8 cellular contexts compared by ENCODE assay signal in the genomic region with DNA sequence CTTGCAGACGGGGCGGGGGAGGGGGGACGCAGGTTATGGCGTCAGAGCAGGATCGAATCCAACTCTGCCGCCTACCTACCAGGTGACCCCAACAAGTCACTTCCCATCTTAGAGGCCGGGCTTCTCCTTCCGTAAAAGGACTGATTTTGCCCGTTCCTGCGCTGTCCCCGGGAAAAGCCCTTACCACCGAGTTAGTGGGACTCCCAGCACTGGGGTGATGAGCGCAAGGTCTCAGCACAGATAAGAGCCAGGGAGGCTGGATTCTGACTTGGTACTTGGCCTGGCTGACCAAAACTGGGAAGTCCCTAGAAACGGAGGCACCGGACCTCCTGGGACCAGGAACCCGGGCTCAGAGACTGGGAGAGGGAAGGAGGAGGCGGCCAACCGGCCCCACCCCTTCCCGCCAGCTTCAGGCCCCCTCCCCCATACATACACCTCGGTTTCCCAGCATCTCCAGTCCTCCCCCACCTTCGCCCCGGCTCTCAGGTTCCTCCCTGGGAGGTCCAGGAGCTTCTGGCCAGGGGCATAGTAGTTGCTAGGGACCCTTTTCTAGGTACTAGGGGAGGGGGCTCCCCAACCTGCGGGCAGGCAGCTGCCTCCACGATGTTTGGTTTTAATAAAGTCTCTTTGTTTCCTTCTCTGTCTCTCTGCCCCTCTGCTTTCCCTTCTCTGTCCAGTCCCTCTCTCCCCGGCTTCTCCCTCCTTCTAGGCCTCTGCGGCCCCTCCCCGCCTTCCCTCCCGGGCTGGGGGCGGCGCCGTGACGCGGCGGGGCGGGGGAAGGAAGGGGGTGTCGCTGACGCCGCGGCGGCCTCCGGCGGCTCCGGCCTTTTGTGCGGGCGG. TPM values are rescaled to one million over a fixed set of nuclear protein-coding genes. Genes with fewer than 3 reads are reported as not detected.
DNase-seq lines count a peak whose midpoint lies in the region; ATAC-seq and TF ChIP-seq lines count a peak whose summit lies in the region.

A gene (plus strand): TSS at position 826 of the 840 bp plus-strand sequence. CDS start 156 bp downstream, outside the sequence.

- H3K27me3 Mint-ChIP-seq in Caco-2 (ENCODE audit: insufficient read depth, unreplicated experiment): no peaks in the 10 kb centered on the region
- H3K27me3 Mint-ChIP-seq in activated naive CD4-positive, alpha-beta T cell treated with anti-CD3 and anti-CD28 coated beads, Interleukin-2, amount 50 U/mL, for 24 hours: no peaks in the 10 kb centered on the region

- CTCF ChIA-PET in Caco-2 (lab: Charles Lee): interaction anchor here (0.6 kb wide), 1 partner anchor 42 kb away, joined by 3 read pairs; a partner anchor contains a TSS

- H3K4me2 ChIP-seq in osteoblast (ENCODE audit: insufficient read depth, low read length): peak within 1 kb of the TSS; percentile 97

- ATAC-seq in GM21526 (IDR thresholded peaks at IDR 0.05; ENCODE audit: low FRiP score, unreplicated experiment): peak; percentile 52
- peak; percentile 72 for ATAC-seq in thoracic aorta (ENCODE audit: insufficient number of reproducible peaks, low FRiP score, low read depth)

- peaks cover 3% of the 10 kb centered on the region; the same call in 1 of the 2 replicates for H3K36me3 ChIP-seq in Caco-2 (ENCODE audit: control insufficient read depth, insufficient read depth, low read length)
- H3K36me3 ChIP-seq in SK-N-MC (ENCODE audit: insufficient read depth, low read length): peaks cover 5% of the 10 kb centered on the region; the same call in 1 of the 2 replicates
- peaks cover 2% of the 10 kb centered on the region for H3K36me3 ChIP-seq in osteoblast (ENCODE audit: insufficient read depth, low read length)
- H3K36me3 ChIP-seq in thoracic aorta: no peaks in the 10 kb centered on the region

- H3K4me3 Mint-ChIP-seq in Caco-2 (ENCODE audit: unreplicated experiment): peak within 1 kb of the TSS; percentile 99
- peak within 1 kb of the TSS; percentile 97 for H3K4me3 Mint-ChIP-seq in activated naive CD4-positive, alpha-beta T cell treated with anti-CD3 and anti-CD28 coated beads, Interleukin-2, amount 50 U/mL, for 24 hours

- H3K4me1 Mint-ChIP-seq in Caco-2 (ENCODE audit: low read depth, unreplicated experiment): peaks cover 46% of the 10 kb centered on the region
- H3K4me1 Mint-ChIP-seq in activated naive CD4-positive, alpha-beta T cell treated with anti-CD3 and anti-CD28 coated beads, Interleukin-2, amount 50 U/mL, for 24 hours: peaks cover 73% of the 10 kb centered on the region

- TSS peak; percentile 90 for BruUV-seq in Caco-2 (replicated peaks; lab: Mats Ljungman, UMichigan)

- intact Hi-C loops in Caco-2 (cut with micrococcal nuclease; ENCODE audit: unreplicated experiment): loop anchor here (1.0 kb wide), 1 partner anchor 26 kb away; no protein-coding TSS in a partner anchor

- TF ChIP-seq CTCF in Caco-2 (IDR thresholded peaks at IDR 0.05; ENCODE audit: insufficient read depth in 1 of 2, low read depth in 1 of 2, low read length in 1 of 2, severe bottlenecking in 1 of 2, unreplicated experiment in 1 of 2) (no peak), LNCaP clone FGC (IDR thresholded peaks at IDR 0.05; ENCODE audit: control insufficient read depth, extremely low read depth, insufficient read depth) (no peak), osteoblast (IDR thresholded peaks at IDR 0.05; ENCODE audit: extremely low read depth, low read depth, low read length) (no peak), thoracic aorta (IDR thresholded peaks at IDR 0.05) (no peak)

- H3K27ac Mint-ChIP-seq in Caco-2 (ENCODE audit: unreplicated experiment): peak within 1 kb of the TSS; percentile 98
- H3K27ac Mint-ChIP-seq in activated naive CD4-positive, alpha-beta T cell treated with anti-CD3 and anti-CD28 coated beads, Interleukin-2, amount 50 U/mL, for 24 hours: peak within 1 kb of the TSS; percentile 99

- DNase-seq in Caco-2: peak; percentile 90 to 94
- DNase-seq in LNCaP clone FGC (ENCODE audit: low read depth): peak; percentile 41
- no peak for DNase-seq in SK-N-MC (ENCODE audit: low read depth, low spot score)
- DNase-seq in glomerular endothelial cell (ENCODE audit: extremely low read depth, low read depth, low spot score): no peak
- peak; percentile 100 for DNase-seq in osteoblast (ENCODE audit: insufficient read length, low spot score, missing footprints)
- DNase-seq in thoracic aorta (ENCODE audit: low spot score): peak; percentile 41

- POLR2A ChIA-PET in Caco-2 (lab: Charles Lee): interaction anchor here (0.6 to 0.7 kb wide), 4 partner anchors 8 to 1627 kb away, joined by 3 to 10 read pairs (median 6); no protein-coding TSS in a partner anchor

- H4K20me1 ChIP-seq in osteoblast (ENCODE audit: insufficient read depth, low read length): peaks cover 31% of the 10 kb centered on the region

- no peaks in the 10 kb centered on the region for H3K27me3 ChIP-seq in Caco-2 (replicated peaks; ENCODE audit: control insufficient read depth, insufficient read depth, low read length)
- H3K27me3 ChIP-seq in osteoblast (ENCODE audit: insufficient read depth, low read length): no peaks in the 10 kb centered on the region
- H3K27me3 ChIP-seq in thoracic aorta (replicated peaks; ENCODE audit: insufficient read depth): no peaks in the 10 kb centered on the region

- H3K9ac ChIP-seq in SK-N-MC (ENCODE audit: insufficient read length): peak within 1 kb of the TSS; percentile 87

- peak within 1 kb of the TSS; percentile 94 for H2AFZ ChIP-seq in osteoblast (ENCODE audit: low read length)

- H3K27ac ChIP-seq in SK-N-MC (peak within 1 kb of the TSS; percentile 68; the same call in 1 of the 2 replicates), osteoblast (ENCODE audit: low read depth, low read length) (peak within 1 kb of the TSS; percentile 93), thoracic aorta (peak within 1 kb of the TSS; percentile 100)

- H3K36me3 Mint-ChIP-seq in Caco-2 (ENCODE audit: insufficient read depth, unreplicated experiment): peaks cover 20% of the 10 kb centered on the region
- peaks cover 4% of the 10 kb centered on the region for H3K36me3 Mint-ChIP-seq in activated naive CD4-positive, alpha-beta T cell treated with anti-CD3 and anti-CD28 coated beads, Interleukin-2, amount 50 U/mL, for 24 hours

- H3K4me3 ChIP-seq in Caco-2 (ENCODE audit: low read depth, low read length) (peak within 1 kb of the TSS; percentile 90), LNCaP clone FGC (ENCODE audit: low read depth, low read length) (peak within 1 kb of the TSS; percentile 63), SK-N-MC (peak within 1 kb of the TSS; percentile 92), osteoblast (ENCODE audit: insufficient read depth, low read length) (peak within 1 kb of the TSS; percentile 82), thoracic aorta (peak within 1 kb of the TSS; percentile 95)

- H3K4me1 ChIP-seq in Caco-2 (peaks cover 53% of the 10 kb centered on the region), osteoblast (ENCODE audit: insufficient read depth, low read length) (peaks cover 19% of the 10 kb centered on the region), thoracic aorta (ENCODE audit: control insufficient read depth in 1 of 2, low read depth in 2 of 2) (peaks cover 3 to 70% of the 10 kb centered on the region in 2 donors)

- H3K79me2 ChIP-seq in osteoblast (ENCODE audit: insufficient read depth, low read length): peaks cover 46% of the 10 kb centered on the region

- H3K9me3 Mint-ChIP-seq in Caco-2 (ENCODE audit: unreplicated experiment): no peaks in the 10 kb centered on the region
- H3K9me3 Mint-ChIP-seq in activated naive CD4-positive, alpha-beta T cell treated with anti-CD3 and anti-CD28 coated beads, Interleukin-2, amount 50 U/mL, for 24 hours: no peaks in the 10 kb centered on the region

- no peaks in the 10 kb centered on the region for H3K9me3 ChIP-seq in Caco-2
- H3K9me3 ChIP-seq in SK-N-MC (ENCODE audit: low read depth, low read length): no peaks in the 10 kb centered on the region
- H3K9me3 ChIP-seq in osteoblast (ENCODE audit: low read depth, low read length): no peaks in the 10 kb centered on the region
- H3K9me3 ChIP-seq in thoracic aorta: no peaks in the 10 kb centered on the region

RNA-seq across cellular contexts. Expression of the gene that starts here (rescaled TPM):
- 110 and 132 TPM in 2 replicates for total RNA-seq in Caco-2 (2022)
- total RNA-seq in glomerular endothelial cell: 61.2 and 127 TPM in 2 replicates
- 29.7 and 33.6 TPM in 2 replicates for total RNA-seq in osteoblast
- 10 to 100 TPM; 42.9 to 83.5 TPM for total RNA-seq in thoracic aorta

Comparison
In these comparisons a context has a peak if more than half of its experiments do, and no peak if none do; other contexts are left out.
1. DNase-seq: peak in Caco-2 (2 of 2), LNCaP clone FGC (single experiment), osteoblast (single experiment) and thoracic aorta (single experiment); none in SK-N-MC (single experiment) and glomerular endothelial cell (single experiment).
2. Peak in every context shown above with its lines, with median percentiles within 50 percentile points of each other: H3K4me3 ChIP-seq and H3K27ac ChIP-seq.